Comparison of ENCODE assay signal across 1 cellular context in the genomic region with DNA sequence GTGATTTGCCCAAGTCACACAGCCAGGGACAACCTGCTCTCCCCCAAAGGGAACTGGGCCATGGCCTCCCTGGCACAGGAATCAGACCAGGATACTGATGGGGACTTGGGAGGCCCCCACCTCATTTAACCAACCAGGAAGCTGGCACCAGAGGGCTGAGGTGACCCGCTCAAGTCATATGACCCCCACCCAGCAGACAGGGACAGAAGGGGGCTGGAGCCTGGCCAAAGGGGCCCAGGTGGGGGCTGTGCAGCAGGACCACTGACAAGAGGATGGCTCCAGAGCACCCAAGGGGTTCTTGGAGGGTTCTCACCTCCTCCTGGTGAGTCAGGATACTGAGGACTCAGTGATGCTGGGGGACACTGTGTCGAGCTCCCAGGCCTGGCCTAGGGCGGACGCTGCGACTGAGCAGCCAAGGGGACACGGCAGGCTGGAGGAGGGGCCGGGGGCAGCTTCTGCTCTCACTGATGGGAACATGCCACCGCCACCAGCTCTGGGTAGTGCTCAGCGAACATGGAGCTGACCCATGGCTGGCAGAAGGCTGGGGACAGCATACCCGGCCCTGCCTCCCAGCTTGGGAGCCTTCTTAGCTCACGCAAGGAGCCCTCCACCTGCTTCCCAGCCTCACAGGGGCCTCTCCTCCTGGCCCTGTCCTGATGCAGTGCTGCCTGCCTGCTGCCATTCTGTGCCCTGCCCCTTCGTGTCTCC.
TF ChIP-seq lines count a peak whose summit lies in the region.

No MANE protein-coding gene starts in this region.

TF ChIP-seq in GM23338, 12 proteins besides CTCF, POLR2A, EP300 and RAD21 (continued from another document):
- TF ChIP-seq ZNF462 (CRISPR knock-in tag; IDR thresholded peaks at IDR 0.05) (no peak), POLR2AphosphoS5 (IDR thresholded peaks at IDR 0.05; ENCODE audit: low read depth) (no peak), ZNF114 (CRISPR knock-in tag; IDR thresholded peaks at IDR 0.05) (no peak), ZNF331 (CRISPR knock-in tag; IDR thresholded peaks at IDR 0.05; ENCODE audit: low read depth) (no peak), STAT1 (IDR thresholded peaks at IDR 0.05; ENCODE audit: unreplicated experiment) (no peak), JUNB (IDR thresholded peaks at IDR 0.05; ENCODE audit: unreplicated experiment) (no peak)
